1 cellular context compared by ENCODE assay signal in genomic region chr1:113759341-113760101, GRCh38.
A peak's percentile ranks its signal among the peaks of the same experiment; 100 is the strongest.
TF ChIP-seq lines count a peak whose summit lies in the region.

PHTF1 (minus strand) TSS chr1:113759486; CDS start chr1:113758703, 783 bp downstream.

TF ChIP-seq in K562, 482 proteins besides CTCF, POLR2A, EP300 and RAD21 (continued from another document and continues in another):
- TF ChIP-seq PREB (CRISPR knock-in tag; IDR thresholded peaks at IDR 0.05) (peak; percentile 98), TCF7L2 (IDR thresholded peaks at IDR 0.05; ENCODE audit: low read depth, low read length) (no peak), NFXL1 (CRISPR knock-in tag; IDR thresholded peaks at IDR 0.05) (peak; percentile 21; the same call in 1 of the 2 replicates), ZNF280B (CRISPR knock-in tag; IDR thresholded peaks at IDR 0.05) (no peak), NFE2 (IDR thresholded peaks at IDR 0.05; ENCODE audit: low read depth) (peak; percentile 89), DNMT1 (IDR thresholded peaks at IDR 0.05) (no peak), SAFB2 (IDR thresholded peaks at IDR 0.05; ENCODE audit: borderline replicate concordance, low read depth, low read length, severe bottlenecking) (no peak), PHTF2 (CRISPR knock-in tag; IDR thresholded peaks at IDR 0.05) (no peak), FOXO4 (CRISPR knock-in tag; IDR thresholded peaks at IDR 0.05) (peak; percentile 78; the same call in 1 of the 2 replicates), ZNF707 (CRISPR knock-in tag; conservative IDR thresholded peaks at IDR 0.05) (no peak), RB1 (IDR thresholded peaks at IDR 0.05; ENCODE audit: low read depth) (peak; percentile 79), CAMTA2 (CRISPR knock-in tag; conservative IDR thresholded peaks at IDR 0.05) (no peak), ZNF695 (CRISPR knock-in tag; IDR thresholded peaks at IDR 0.05) (no peak), ZNF133 (CRISPR knock-in tag; IDR thresholded peaks at IDR 0.05) (no peak), SRSF1 (IDR thresholded peaks at IDR 0.05; ENCODE audit: low read depth, low read length) (no peak), NCOA2 (IDR thresholded peaks at IDR 0.05; ENCODE audit: partially characterized antibody in 2 of 2) (no peak), TEAD1 (CRISPR knock-in tag; IDR thresholded peaks at IDR 0.05) (peak; percentile 23 to 91; a peak in 2 of 4 replicates), ESRRB (CRISPR knock-in tag; IDR thresholded peaks at IDR 0.05; ENCODE audit: borderline replicate concordance) (peak; percentile 3; the same call in 1 of the 2 replicates), HCFC1 (IDR thresholded peaks at IDR 0.05; ENCODE audit: low read depth, low read length) (peak; percentile 10; the same call in 1 of the 2 replicates), RREB1 (CRISPR knock-in tag; IDR thresholded peaks at IDR 0.05) (no peak; the same call in 1 of the 2 replicates), ZNF507 (tag; conservative IDR thresholded peaks at IDR 0.05) (no peak), BRD4 (IDR thresholded peaks at IDR 0.05) (peak; percentile 31; the same call in 1 of the 2 replicates), GABPA (tag; conservative IDR thresholded peaks at IDR 0.05; ENCODE audit: low read depth) (peak; percentile 84), ZNF696 (CRISPR knock-in tag; conservative IDR thresholded peaks at IDR 0.05) (no peak), ZBTB11 (CRISPR knock-in tag; IDR thresholded peaks at IDR 0.05) (peak in 1 of 3 experiments; percentile 72; a peak in 1 of 6 replicates), ZNF263 (CRISPR knock-in tag; IDR thresholded peaks at IDR 0.05; ENCODE audit: borderline replicate concordance) (peak; percentile 16; the same call in 1 of the 2 replicates), POLR2AphosphoS2 (IDR thresholded peaks at IDR 0.05; ENCODE audit: low read length) (0 out of 2 replicates have a peak, but pooled peaks have one; percentile 29), CCNT2 (IDR thresholded peaks at IDR 0.05; ENCODE audit: borderline replicate concordance, extremely low read depth, insufficient read length, low read depth, low read length) (peak; percentile 84), ZNF75A (CRISPR knock-in tag; IDR thresholded peaks at IDR 0.05) (no peak), ZSCAN32 (CRISPR knock-in tag; IDR thresholded peaks at IDR 0.05) (no peak; the same call in 1 of the 2 replicates), PATZ1 (CRISPR knock-in tag; IDR thresholded peaks at IDR 0.05; ENCODE audit: borderline replicate concordance) (no peak)
- TF ChIP-seq, protein P1, sequence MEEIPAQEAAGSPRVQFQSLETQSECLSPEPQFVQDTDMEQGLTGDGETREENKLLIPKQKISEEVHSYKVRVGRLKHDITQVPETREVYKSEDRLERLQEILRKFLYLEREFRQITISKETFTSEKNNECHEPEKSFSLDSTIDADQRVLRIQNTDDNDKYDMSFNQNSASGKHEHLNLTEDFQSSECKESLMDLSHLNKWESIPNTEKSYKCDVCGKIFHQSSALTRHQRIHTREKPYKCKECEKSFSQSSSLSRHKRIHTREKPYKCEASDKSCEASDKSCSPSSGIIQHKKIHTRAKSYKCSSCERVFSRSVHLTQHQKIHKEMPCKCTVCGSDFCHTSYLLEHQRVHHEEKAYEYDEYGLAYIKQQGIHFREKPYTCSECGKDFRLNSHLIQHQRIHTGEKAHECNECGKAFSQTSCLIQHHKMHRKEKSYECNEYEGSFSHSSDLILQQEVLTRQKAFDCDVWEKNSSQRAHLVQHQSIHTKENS (CRISPR knock-in tag; IDR thresholded peaks at IDR 0.05): no peak
- TF ChIP-seq, protein P2, sequence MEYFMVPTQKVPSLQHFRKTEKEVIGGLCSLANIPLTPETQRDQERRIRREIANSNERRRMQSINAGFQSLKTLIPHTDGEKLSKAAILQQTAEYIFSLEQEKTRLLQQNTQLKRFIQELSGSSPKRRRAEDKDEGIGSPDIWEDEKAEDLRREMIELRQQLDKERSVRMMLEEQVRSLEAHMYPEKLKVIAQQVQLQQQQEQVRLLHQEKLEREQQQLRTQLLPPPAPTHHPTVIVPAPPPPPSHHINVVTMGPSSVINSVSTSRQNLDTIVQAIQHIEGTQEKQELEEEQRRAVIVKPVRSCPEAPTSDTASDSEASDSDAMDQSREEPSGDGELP (CRISPR knock-in tag; IDR thresholded peaks at IDR 0.05; ENCODE audit: borderline replicate concordance): peak; percentile 84
- TF ChIP-seq, protein P3, sequence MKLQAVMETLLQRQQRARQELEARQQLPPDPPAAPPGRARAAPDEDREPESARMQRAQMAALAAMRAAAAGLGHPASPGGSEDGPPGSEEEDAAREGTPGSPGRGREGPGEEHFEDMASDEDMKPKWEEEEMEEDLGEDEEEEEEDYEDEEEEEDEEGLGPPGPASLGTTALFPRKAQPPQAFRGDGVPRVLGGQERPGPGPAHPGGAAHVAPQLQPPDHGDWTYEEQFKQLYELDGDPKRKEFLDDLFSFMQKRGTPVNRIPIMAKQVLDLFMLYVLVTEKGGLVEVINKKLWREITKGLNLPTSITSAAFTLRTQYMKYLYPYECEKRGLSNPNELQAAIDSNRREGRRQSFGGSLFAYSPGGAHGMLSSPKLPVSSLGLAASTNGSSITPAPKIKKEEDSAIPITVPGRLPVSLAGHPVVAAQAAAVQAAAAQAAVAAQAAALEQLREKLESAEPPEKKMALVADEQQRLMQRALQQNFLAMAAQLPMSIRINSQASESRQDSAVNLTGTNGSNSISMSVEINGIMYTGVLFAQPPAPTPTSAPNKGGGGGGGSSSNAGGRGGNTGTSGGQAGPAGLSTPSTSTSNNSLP (IDR thresholded peaks at IDR 0.05; ENCODE audit: borderline replicate concordance, low read depth, low read length): no peak
